In genomic region chr9:110156902-110157301, GRCh38 we compare ENCODE assay signal across 8 cellular contexts. TPM values are rescaled to one million over a fixed set of nuclear protein-coding genes. Genes with fewer than 3 reads are reported as not detected.
DNase-seq lines count a peak whose midpoint lies in the region; ATAC-seq and TF ChIP-seq lines count a peak whose summit lies in the region.

No MANE protein-coding gene starts in this region.

- H3K27ac Mint-ChIP-seq in type B pancreatic cell, result no peak overlapping the region
- H3K27ac Mint-ChIP-seq in neural progenitor cell, result no peak overlapping the region

- H3K4me3 ChIP-seq in mesenchymal stem cell (ENCODE audit: insufficient read depth in 1 of 2, low read depth in 1 of 2, low read length in 2 of 2) (peak overlapping the region in 1 of 2 experiments; percentile 23), mesendoderm (ENCODE audit: low read length) (no peak overlapping the region), neural progenitor cell (no peak overlapping the region)

- no peak overlapping the region for H3K56ac ChIP-seq in mesendoderm (ENCODE audit: low read length)

- H3K27me3 ChIP-seq in mesenchymal stem cell (ENCODE audit: control insufficient read depth in 1 of 2, insufficient read depth in 1 of 2, low read length in 2 of 2) (no peaks in the 10 kb centered on the region), mesendoderm (ENCODE audit: insufficient read depth, low read length, poor library complexity) (no peaks in the 10 kb centered on the region), neural progenitor cell (no peaks in the 10 kb centered on the region)

- no peak overlapping the region for H2BK15ac ChIP-seq in mesenchymal stem cell (ENCODE audit: low read depth, poor library complexity, severe bottlenecking)
- no peak overlapping the region for H2BK15ac ChIP-seq in mesendoderm (replicated peaks; ENCODE audit: low read depth)

- H3K4me2 ChIP-seq in mesenchymal stem cell (ENCODE audit: low read length, poor library complexity, severe bottlenecking), result no peak overlapping the region
- H3K4me2 ChIP-seq in mesendoderm (ENCODE audit: low read length), result no peak overlapping the region
- H3K4me2 ChIP-seq in neural progenitor cell, result no peak overlapping the region

- no peak overlapping the region for H3K23ac ChIP-seq in mesenchymal stem cell (ENCODE audit: low read length in 2 of 2)
- no peak overlapping the region for H3K23ac ChIP-seq in mesendoderm (ENCODE audit: low read length)

- peaks cover 12 to 70% of the 10 kb centered on the region in 2 experiments for H3K36me3 ChIP-seq in mesenchymal stem cell (ENCODE audit: control insufficient read depth in 1 of 2, insufficient read depth in 2 of 2, low read depth in 1 of 2, low read length in 2 of 2)
- no peaks in the 10 kb centered on the region for H3K36me3 ChIP-seq in mesendoderm (ENCODE audit: control insufficient read depth, insufficient read depth, low read length)
- H3K36me3 ChIP-seq in neural progenitor cell, result no peaks in the 10 kb centered on the region

- H3K9me3 Mint-ChIP-seq in type B pancreatic cell, result no peaks in the 10 kb centered on the region
- no peaks in the 10 kb centered on the region for H3K9me3 Mint-ChIP-seq in neural progenitor cell

- H3K27me3 Mint-ChIP-seq in type B pancreatic cell (no peaks in the 10 kb centered on the region), neural progenitor cell (ENCODE audit: insufficient read depth, low read depth) (no peaks in the 10 kb centered on the region)

- no peak overlapping the region for H2BK120ac ChIP-seq in mesenchymal stem cell (ENCODE audit: low read depth, low read length)
- H2BK120ac ChIP-seq in mesendoderm (ENCODE audit: low read depth, low read length), result no peak overlapping the region

- H4K20me1 ChIP-seq in neural progenitor cell (ENCODE audit: low read depth), result peaks cover 20% of the 10 kb centered on the region

- H3K9ac ChIP-seq in mesenchymal stem cell (ENCODE audit: low read length) (peak overlapping the region; percentile 13), mesendoderm (ENCODE audit: low read length) (no peak overlapping the region), neural progenitor cell (no peak overlapping the region)

- no peak overlapping the region for H3K27ac ChIP-seq in mesenchymal stem cell (ENCODE audit: low read length, poor library complexity, severe bottlenecking)
- H3K27ac ChIP-seq in mesendoderm (ENCODE audit: low read depth, low read length), result no peak overlapping the region
- H3K27ac ChIP-seq in neural progenitor cell, result no peak overlapping the region

- H3K4me1 ChIP-seq in mesenchymal stem cell (ENCODE audit: control insufficient read depth, insufficient read depth, low read depth, low read length) (peaks cover 13% of the 10 kb centered on the region), mesendoderm (ENCODE audit: control insufficient read depth, low read depth, low read length) (peaks cover 1% of the 10 kb centered on the region), neural progenitor cell (no peaks in the 10 kb centered on the region)

- H4K5ac ChIP-seq in mesendoderm (ENCODE audit: low read length), result no peak overlapping the region

- H2AFZ ChIP-seq in mesenchymal stem cell (ENCODE audit: low read depth, low read length) (no peak overlapping the region), neural progenitor cell (replicated peaks) (no peak overlapping the region)

- H3K4me3 Mint-ChIP-seq in type B pancreatic cell, result no peak overlapping the region
- H3K4me3 Mint-ChIP-seq in neural progenitor cell, result no peak overlapping the region

- H3K4me1 Mint-ChIP-seq in type B pancreatic cell (ENCODE audit: unreplicated experiment), result peaks cover 35% of the 10 kb centered on the region
- peaks cover 33% of the 10 kb centered on the region for H3K4me1 Mint-ChIP-seq in neural progenitor cell

- H2BK5ac ChIP-seq in mesenchymal stem cell (ENCODE audit: low read depth, low read length, poor library complexity, severe bottlenecking), result no peak overlapping the region
- H2BK5ac ChIP-seq in mesendoderm (ENCODE audit: low read length), result no peak overlapping the region

- peaks cover 16% of the 10 kb centered on the region for H3K36me3 Mint-ChIP-seq in type B pancreatic cell
- peaks cover 17% of the 10 kb centered on the region for H3K36me3 Mint-ChIP-seq in neural progenitor cell

- DNase-seq in GM04504 (ENCODE audit: low read depth) (peak; percentile 87), GM20000 (ENCODE audit: low spot score) (peak; percentile 51), UCSD-AML1 (lab: John Stamatoyannopoulos, UW; ENCODE audit: unreplicated experiment) (peak; percentile 45), mesenchymal stem cell (peak; percentile 48), mesendoderm (no peak), type B pancreatic cell (ENCODE audit: extremely low spot score, unreplicated experiment) (no peak), neural progenitor cell (ENCODE audit: low spot score) (no peak)

- no peak overlapping the region for H3K14ac ChIP-seq in mesenchymal stem cell (ENCODE audit: low read length in 2 of 2)

- H3K18ac ChIP-seq in mesenchymal stem cell (ENCODE audit: low read depth in 1 of 2, low read length in 2 of 2) (no peak overlapping the region), mesendoderm (ENCODE audit: low read length) (no peak overlapping the region)

- 57% methylated on average over 4 of the region's 4 CpGs for WGBS in mesenchymal stem cell
- no CpG with 5 or more reads among the region's 4 CpGs for WGBS in mesendoderm (ENCODE audit: extremely low coverage, insufficient coverage, low lambda C conversion rate)

- no peak overlapping the region for H4K91ac ChIP-seq in mesenchymal stem cell (ENCODE audit: low read length)

- H3K79me2 ChIP-seq in mesendoderm (ENCODE audit: control insufficient read depth, insufficient read depth, low read length) (no peaks in the 10 kb centered on the region), neural progenitor cell (ENCODE audit: low read depth) (peaks cover 7% of the 10 kb centered on the region)

- H3K9me3 ChIP-seq in mesenchymal stem cell (ENCODE audit: control insufficient read depth, low read length) (no peaks in the 10 kb centered on the region), neural progenitor cell (ENCODE audit: low read depth) (no peaks in the 10 kb centered on the region)

- H3K4ac ChIP-seq in mesenchymal stem cell (ENCODE audit: low read depth in 1 of 2, low read length in 2 of 2), result no peak overlapping the region
- no peak overlapping the region for H3K4ac ChIP-seq in mesendoderm (ENCODE audit: low read depth, low read length)

- no peak for TF ChIP-seq CTCF in GM20000 (IDR thresholded peaks at IDR 0.05; ENCODE audit: extremely low read depth, missing control alignments)
- TF ChIP-seq CTCF in type B pancreatic cell (conservative IDR thresholded peaks at IDR 0.05), result no peak
- TF ChIP-seq CTCF in neural progenitor cell (IDR thresholded peaks at IDR 0.05), result no peak

- H3K79me1 ChIP-seq in mesenchymal stem cell (replicated peaks; ENCODE audit: low read length, poor library complexity, severe bottlenecking) (peaks cover 22% of the 10 kb centered on the region), mesendoderm (ENCODE audit: low read length) (no peaks in the 10 kb centered on the region)

- H2AK5ac ChIP-seq in mesenchymal stem cell (ENCODE audit: low read length, severe bottlenecking), result no peak overlapping the region
- H2AK5ac ChIP-seq in mesendoderm (ENCODE audit: low read length), result no peak overlapping the region

- peak; percentile 77 for ATAC-seq in HG03520 (IDR thresholded peaks at IDR 0.05; ENCODE audit: unreplicated experiment)

- no peaks in the 10 kb centered on the region for H3F3A ChIP-seq in neural progenitor cell (ENCODE audit: low read depth)

- H2BK12ac ChIP-seq in mesenchymal stem cell (ENCODE audit: low read length in 2 of 2), result no peak overlapping the region

- H4K8ac ChIP-seq in mesenchymal stem cell (ENCODE audit: low read length), result no peak overlapping the region
- H4K8ac ChIP-seq in mesendoderm (ENCODE audit: low read depth, low read length), result no peak overlapping the region

RNA-seq across cellular contexts. Expression of gene C9orf152, which starts 51.1 kb away (rescaled TPM):
- not detected for polyA plus RNA-seq in mesenchymal stem cell (2013, experiment 1 of 2)
- not detected for polyA plus RNA-seq in mesenchymal stem cell (2013, experiment 2 of 2)
- 0.01 TPM for polyA plus RNA-seq in mesendoderm (2013, experiment 1 of 2)
- polyA plus RNA-seq in mesendoderm (2013, experiment 2 of 2), result not detected
- total RNA-seq in type B pancreatic cell (ENCODE audit: low replicate concordance), result 0.48 and 2.8 TPM in 2 replicates
- total RNA-seq in neural progenitor cell (ENCODE audit: low replicate concordance), result not detected in 2 replicates

Comparison
In these comparisons a context has a peak if more than half of its experiments do, and no peak if none do; other contexts are left out.
1. DNase-seq: peak in GM04504 (single experiment), GM20000 (single experiment), UCSD-AML1 (single experiment) and mesenchymal stem cell (single experiment); none in mesendoderm (single experiment), type B pancreatic cell (single experiment) and neural progenitor cell (single experiment).